2 cellular contexts compared by ENCODE assay signal in the genomic region with DNA sequence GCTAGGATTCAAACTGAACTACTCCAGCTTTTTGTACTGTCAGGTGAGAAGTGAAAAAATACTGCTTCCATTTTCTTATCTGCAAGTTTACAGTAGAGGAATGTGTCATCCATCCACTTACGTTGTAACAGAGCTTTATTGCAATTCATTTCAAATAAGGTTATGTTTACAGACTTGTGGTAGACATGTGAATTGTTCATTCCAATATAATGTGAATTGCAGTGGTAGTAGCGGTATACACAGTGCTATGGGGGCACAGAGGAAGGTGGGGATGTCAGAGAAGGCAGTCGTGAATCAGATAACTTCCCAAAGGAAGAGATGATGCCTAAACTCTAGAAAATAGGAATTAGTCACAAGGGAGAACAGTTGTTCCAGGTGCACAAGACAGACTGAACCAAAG.
TF ChIP-seq lines count a peak whose summit lies in the region.

No MANE protein-coding gene starts in this region.

TF ChIP-seq in HEK293, 187 proteins besides CTCF, POLR2A, EP300 and RAD21:
- TF ChIP-seq OSR2 (tag by site-specific recombination; IDR thresholded peaks at IDR 0.05) = 0 out of 2 replicates have a peak, but pooled peaks have one; percentile 28
- TF ChIP-seq, protein P1, sequence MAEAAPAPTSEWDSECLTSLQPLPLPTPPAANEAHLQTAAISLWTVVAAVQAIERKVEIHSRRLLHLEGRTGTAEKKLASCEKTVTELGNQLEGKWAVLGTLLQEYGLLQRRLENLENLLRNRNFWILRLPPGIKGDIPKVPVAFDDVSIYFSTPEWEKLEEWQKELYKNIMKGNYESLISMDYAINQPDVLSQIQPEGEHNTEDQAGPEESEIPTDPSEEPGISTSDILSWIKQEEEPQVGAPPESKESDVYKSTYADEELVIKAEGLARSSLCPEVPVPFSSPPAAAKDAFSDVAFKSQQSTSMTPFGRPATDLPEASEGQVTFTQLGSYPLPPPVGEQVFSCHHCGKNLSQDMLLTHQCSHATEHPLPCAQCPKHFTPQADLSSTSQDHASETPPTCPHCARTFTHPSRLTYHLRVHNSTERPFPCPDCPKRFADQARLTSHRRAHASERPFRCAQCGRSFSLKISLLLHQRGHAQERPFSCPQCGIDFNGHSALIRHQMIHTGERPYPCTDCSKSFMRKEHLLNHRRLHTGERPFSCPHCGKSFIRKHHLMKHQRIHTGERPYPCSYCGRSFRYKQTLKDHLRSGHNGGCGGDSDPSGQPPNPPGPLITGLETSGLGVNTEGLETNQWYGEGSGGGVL (tag by site-specific recombination; IDR thresholded peaks at IDR 0.05) = no peak

TF ChIP-seq in WTC11, 78 proteins besides CTCF, POLR2A, EP300 and RAD21:
- no peak for TF ChIP-seq ZNF138 (CRISPR knock-in tag; conservative IDR thresholded peaks at IDR 0.05)
- TF ChIP-seq TEAD4 (CRISPR knock-in tag; IDR thresholded peaks at IDR 0.05) = no peak
- TF ChIP-seq ZNF671 (CRISPR knock-in tag; IDR thresholded peaks at IDR 0.05) = no peak
- TF ChIP-seq ATF1 (CRISPR knock-in tag; IDR thresholded peaks at IDR 0.05) = no peak
- TF ChIP-seq, protein P2, sequence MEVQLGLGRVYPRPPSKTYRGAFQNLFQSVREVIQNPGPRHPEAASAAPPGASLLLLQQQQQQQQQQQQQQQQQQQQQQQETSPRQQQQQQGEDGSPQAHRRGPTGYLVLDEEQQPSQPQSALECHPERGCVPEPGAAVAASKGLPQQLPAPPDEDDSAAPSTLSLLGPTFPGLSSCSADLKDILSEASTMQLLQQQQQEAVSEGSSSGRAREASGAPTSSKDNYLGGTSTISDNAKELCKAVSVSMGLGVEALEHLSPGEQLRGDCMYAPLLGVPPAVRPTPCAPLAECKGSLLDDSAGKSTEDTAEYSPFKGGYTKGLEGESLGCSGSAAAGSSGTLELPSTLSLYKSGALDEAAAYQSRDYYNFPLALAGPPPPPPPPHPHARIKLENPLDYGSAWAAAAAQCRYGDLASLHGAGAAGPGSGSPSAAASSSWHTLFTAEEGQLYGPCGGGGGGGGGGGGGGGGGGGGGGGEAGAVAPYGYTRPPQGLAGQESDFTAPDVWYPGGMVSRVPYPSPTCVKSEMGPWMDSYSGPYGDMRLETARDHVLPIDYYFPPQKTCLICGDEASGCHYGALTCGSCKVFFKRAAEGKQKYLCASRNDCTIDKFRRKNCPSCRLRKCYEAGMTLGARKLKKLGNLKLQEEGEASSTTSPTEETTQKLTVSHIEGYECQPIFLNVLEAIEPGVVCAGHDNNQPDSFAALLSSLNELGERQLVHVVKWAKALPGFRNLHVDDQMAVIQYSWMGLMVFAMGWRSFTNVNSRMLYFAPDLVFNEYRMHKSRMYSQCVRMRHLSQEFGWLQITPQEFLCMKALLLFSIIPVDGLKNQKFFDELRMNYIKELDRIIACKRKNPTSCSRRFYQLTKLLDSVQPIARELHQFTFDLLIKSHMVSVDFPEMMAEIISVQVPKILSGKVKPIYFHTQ (CRISPR knock-in tag; IDR thresholded peaks at IDR 0.05) = no peak
- TF ChIP-seq FOXJ3 (CRISPR knock-in tag; IDR thresholded peaks at IDR 0.05; ENCODE audit: borderline replicate concordance) = no peak
- TF ChIP-seq, protein P3, sequence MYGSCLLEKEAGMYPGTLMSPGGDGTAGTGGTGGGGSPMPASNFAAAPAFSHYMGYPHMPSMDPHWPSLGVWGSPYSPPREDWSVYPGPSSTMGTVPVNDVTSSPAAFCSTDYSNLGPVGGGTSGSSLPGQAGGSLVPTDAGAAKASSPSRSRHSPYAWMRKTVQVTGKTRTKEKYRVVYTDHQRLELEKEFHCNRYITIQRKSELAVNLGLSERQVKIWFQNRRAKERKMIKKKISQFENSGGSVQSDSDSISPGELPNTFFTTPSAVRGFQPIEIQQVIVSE (CRISPR knock-in tag; IDR thresholded peaks at IDR 0.05; ENCODE audit: borderline replicate concordance) = no peak
